Comparison of ENCODE assay signal across 11 cellular contexts in the genomic region with DNA sequence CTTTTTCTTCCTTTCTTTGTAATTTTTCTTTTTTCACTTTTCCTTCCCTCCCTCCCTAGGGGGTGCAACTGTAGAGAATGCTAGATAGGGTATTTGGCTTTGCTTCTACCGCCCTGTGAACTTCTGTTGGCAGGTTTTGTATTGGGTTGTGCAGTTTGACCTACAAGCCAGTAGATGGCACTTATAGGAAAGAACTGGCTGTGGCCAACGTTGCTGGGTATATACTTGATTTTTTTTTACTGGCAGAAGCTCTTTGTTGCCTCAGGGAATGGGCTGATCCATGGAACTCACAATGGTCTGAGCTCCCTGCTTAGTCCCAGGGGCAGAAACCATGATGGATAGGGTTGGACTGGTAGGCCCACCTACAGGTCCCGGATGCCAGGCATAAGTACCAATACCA.
DNase-seq lines count a peak whose midpoint lies in the region; ATAC-seq and TF ChIP-seq lines count a peak whose summit lies in the region.
"Had no signal": no experiment of that assay in that cellular context is flagged by ENCODE, and none has a peak within 500 bp of the region (broad histone marks: within the 10 kb centered on the region; RNA-seq: fewer than 3 reads in every experiment).

No MANE protein-coding gene starts in this region.

- peaks cover 2 to 43% (median 15%) of the 10 kb centered on the region in 11 donors for H3K9me3 Mint-ChIP-seq in naive thymus-derived CD4-positive, alpha-beta T cell

- no peaks in the 10 kb centered on the region for H3K4me1 Mint-ChIP-seq in naive thymus-derived CD4-positive, alpha-beta T cell

- peak; percentile 70 for TF ChIP-seq CTCF in VCaP (conservative IDR thresholded peaks at IDR 0.05)

- POLR2A ChIA-PET in naive thymus-derived CD4-positive, alpha-beta T cell (lab: Charles Lee) = no interaction called here

- ATAC-seq in naive thymus-derived CD4-positive, alpha-beta T cell = peak; percentile 14
- ATAC-seq in HG02588 (IDR thresholded peaks at IDR 0.05; ENCODE audit: unreplicated experiment) = no peak
- ATAC-seq: activated CD8-positive, alpha-beta T cell treated with anti-CD3 and anti-CD28 coated beads for 36 hours had no signal

- no peaks in the 10 kb centered on the region for H3K27me3 Mint-ChIP-seq in naive thymus-derived CD4-positive, alpha-beta T cell
- H3K27me3 Mint-ChIP-seq: activated CD8-positive, alpha-beta T cell treated with anti-CD3 and anti-CD28 coated beads for 36 hours had no signal

- H3K27me3 ChIP-seq in naive thymus-derived CD4-positive, alpha-beta T cell (ENCODE audit: control insufficient read depth in 2 of 2, insufficient read depth in 2 of 2, low read length in 2 of 2) = no peaks in the 10 kb centered on the region
- H3K27me3 ChIP-seq: right lobe of liver had no signal

- H3K27ac Mint-ChIP-seq in naive thymus-derived CD4-positive, alpha-beta T cell = no peak overlapping the region
- H3K27ac Mint-ChIP-seq: activated CD8-positive, alpha-beta T cell treated with anti-CD3 and anti-CD28 coated beads for 36 hours had no signal

- intact Hi-C loops in naive thymus-derived CD4-positive, alpha-beta T cell (cut with micrococcal nuclease) = no loop called here
- intact Hi-C loops in head of caudate nucleus (cut with DNase I) = no loop called here

- H3K27ac ChIP-seq in VCaP = no peak overlapping the region
- no peak overlapping the region for H3K27ac ChIP-seq in naive thymus-derived CD4-positive, alpha-beta T cell (ENCODE audit: low read depth, low read length)
- H3K27ac ChIP-seq: right lobe of liver had no signal

- DNase-seq in DMS153 (lab: John Stamatoyannopoulos, UW) (peak; percentile 11), DMS153 treated with DMSO at 0.1 percent for 48 hours (lab: John Stamatoyannopoulos, UW; ENCODE audit: unreplicated experiment) (no peak), NCI-H1048 (lab: John Stamatoyannopoulos, UW) (peak; percentile 24), head of caudate nucleus (no peak), NCI-H128 (lab: John Stamatoyannopoulos, UW; ENCODE audit: unreplicated experiment) (no peak)
- DNase-seq in naive thymus-derived CD4-positive, alpha-beta T cell = no peak
- DNase-seq: 8988T; activated CD8-positive, alpha-beta T cell treated with anti-CD3 and anti-CD28 coated beads for 36 hours; right lobe of liver had no signal

- no peak overlapping the region for H3K4me3 Mint-ChIP-seq in naive thymus-derived CD4-positive, alpha-beta T cell
- H3K4me3 Mint-ChIP-seq: activated CD8-positive, alpha-beta T cell treated with anti-CD3 and anti-CD28 coated beads for 36 hours had no signal

- CTCF ChIA-PET in naive thymus-derived CD4-positive, alpha-beta T cell (lab: Charles Lee) = no interaction called here

- no peak overlapping the region for H3K4me3 ChIP-seq in naive thymus-derived CD4-positive, alpha-beta T cell (ENCODE audit: low read length)
- H3K4me3 ChIP-seq: right lobe of liver had no signal

- peaks cover 0 to 16% (median 0%) of the 10 kb centered on the region in 3 experiments for H3K9me3 ChIP-seq in naive thymus-derived CD4-positive, alpha-beta T cell (ENCODE audit: control insufficient read depth in 2 of 3, low read length in 3 of 3)
- H3K9me3 ChIP-seq: right lobe of liver had no signal

- H3K36me3 Mint-ChIP-seq in naive thymus-derived CD4-positive, alpha-beta T cell = peaks cover 0 to 5% (median 0%) of the 10 kb centered on the region in 5 donors

- no peaks in the 10 kb centered on the region for H3K4me1 ChIP-seq in naive thymus-derived CD4-positive, alpha-beta T cell (ENCODE audit: control insufficient read depth in 2 of 2, insufficient read depth in 2 of 2, low read length in 2 of 2)
- H3K4me1 ChIP-seq: right lobe of liver had no signal

- H3K36me3 ChIP-seq in naive thymus-derived CD4-positive, alpha-beta T cell (ENCODE audit: control insufficient read depth in 2 of 3, insufficient read depth in 3 of 3, low read length in 3 of 3) = no peaks in the 10 kb centered on the region
- H3K36me3 ChIP-seq: right lobe of liver had no signal

Comparison
In these comparisons a context has a peak if more than half of its experiments do, and no peak if none do; other contexts are left out.
1. DNase-seq: peak in DMS153 (single experiment) and NCI-H1048 (single experiment); none in DMS153 treated with DMSO at 0.1 percent for 48 hours (single experiment), naive thymus-derived CD4-positive, alpha-beta T cell (0 of 9), head of caudate nucleus (0 of 42) and NCI-H128 (single experiment).